ENCODE assay signal across 15 cellular contexts in the genomic region with DNA sequence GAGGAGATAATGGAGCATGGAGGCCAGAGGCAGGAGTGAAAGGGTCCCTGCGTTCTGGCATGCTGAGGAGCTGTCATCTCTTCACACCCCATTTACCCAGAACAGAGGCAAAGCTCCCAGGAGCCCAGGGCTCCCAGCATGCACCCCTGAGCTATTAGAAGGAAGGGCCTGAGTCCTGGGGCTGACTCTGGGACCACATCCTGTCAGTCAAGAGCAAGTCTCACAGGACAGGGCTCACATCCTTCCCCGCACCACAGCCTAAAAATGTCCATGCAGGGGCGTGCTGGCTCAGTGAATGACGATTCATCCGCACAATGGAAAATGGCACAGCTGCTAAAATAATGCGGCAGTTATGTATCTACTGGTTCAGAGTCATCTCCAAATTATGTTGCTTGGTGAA. TPM values are rescaled to one million over a fixed set of nuclear protein-coding genes. Genes with fewer than 3 reads are reported as not detected.
A peak's percentile ranks its signal among the peaks of the same experiment; 100 is the strongest.
DNase-seq lines count a peak whose midpoint lies in the region; ATAC-seq and TF ChIP-seq lines count a peak whose summit lies in the region.
"Had no signal": no experiment of that assay in that cellular context is flagged by ENCODE, and none has a peak within 500 bp of the region (broad histone marks: within the 10 kb centered on the region; RNA-seq: fewer than 3 reads in every experiment).

No MANE protein-coding gene starts in this region.

- intact Hi-C loops in IMR-90 (cut with micrococcal nuclease): no loop called here
- intact Hi-C loops in ascending aorta (cut with DNase I): no loop called here
- intact Hi-C loops in posterior vena cava (cut with DNase I): no loop called here

- no peak overlapping the region for H3K18ac ChIP-seq in IMR-90 (ENCODE audit: low read depth, low read length)

- no peak overlapping the region for H3K23ac ChIP-seq in IMR-90 (ENCODE audit: low read depth, low read length)

- TF ChIP-seq CTCF in IMR-90 (conservative IDR thresholded peaks at IDR 0.05; ENCODE audit: low read depth, low read length) (no peak), endodermal cell (conservative IDR thresholded peaks at IDR 0.05) (no peak), ascending aorta (IDR thresholded peaks at IDR 0.05) (no peak)

- no peak overlapping the region for H4K5ac ChIP-seq in IMR-90 (ENCODE audit: low read depth, low read length)

- H3K4ac ChIP-seq in IMR-90 (ENCODE audit: low read depth, low read length): no peak overlapping the region

- no peaks in the 10 kb centered on the region for H3K36me3 Mint-ChIP-seq in endodermal cell (ENCODE audit: low read depth)
- H3K36me3 Mint-ChIP-seq: natural killer cell treated with Interleukin-12 subunit alpha and Interleukin-12 subunit beta and Interleukin-15 and Interleukin-18, amount 100 ng/mL, for 72 hours had no signal

- no peaks in the 10 kb centered on the region for H3K9me3 Mint-ChIP-seq in endodermal cell
- H3K9me3 Mint-ChIP-seq: natural killer cell treated with Interleukin-12 subunit alpha and Interleukin-12 subunit beta and Interleukin-15 and Interleukin-18, amount 100 ng/mL, for 72 hours had no signal

- H3K36me3 ChIP-seq in IMR-90 (ENCODE audit: control insufficient read depth, insufficient read depth, low read length) (no peaks in the 10 kb centered on the region), endodermal cell (ENCODE audit: control insufficient read depth, insufficient read depth, low read length) (no peaks in the 10 kb centered on the region), ascending aorta (no peaks in the 10 kb centered on the region)

- H3K27me3 ChIP-seq in IMR-90 (ENCODE audit: control insufficient read depth, insufficient read depth, low read length): no peaks in the 10 kb centered on the region
- no peaks in the 10 kb centered on the region for H3K27me3 ChIP-seq in endodermal cell (ENCODE audit: control insufficient read depth, insufficient read depth, low read length, poor library complexity, severe bottlenecking)
- H3K27me3 ChIP-seq in ascending aorta: no peaks in the 10 kb centered on the region

- H3K9ac ChIP-seq in IMR-90 (ENCODE audit: low read depth, low read length) (no peak overlapping the region), endodermal cell (ENCODE audit: extremely low read depth, low read length, poor library complexity, severe bottlenecking) (no peak overlapping the region)
- H3K9ac ChIP-seq: SK-N-SH had no signal

- peak overlapping the region; percentile 56 for H2AFZ ChIP-seq in IMR-90 (replicated peaks; ENCODE audit: low read length, poor library complexity)

- H2BK120ac ChIP-seq in IMR-90 (ENCODE audit: low read depth, low read length): no peak overlapping the region

- CTCF ChIA-PET in IMR-90 (lab: Yijun Ruan, JAX): no interaction called here

- H2BK5ac ChIP-seq in IMR-90 (ENCODE audit: low read depth, low read length, poor library complexity, severe bottlenecking): no peak overlapping the region

- TF ChIP-seq POLR2A in IMR-90 (IDR thresholded peaks at IDR 0.05; ENCODE audit: low read depth, low read length): no peak

- no peak overlapping the region for H2AK5ac ChIP-seq in IMR-90 (ENCODE audit: low read depth, low read length)

- no peak overlapping the region for H3K27ac Mint-ChIP-seq in endodermal cell
- H3K27ac Mint-ChIP-seq: natural killer cell treated with Interleukin-12 subunit alpha and Interleukin-12 subunit beta and Interleukin-15 and Interleukin-18, amount 100 ng/mL, for 72 hours had no signal

- in situ Hi-C loops in IMR-90 (cut with MboI; ENCODE audit: low sequenced_read_pairs): no loop called here

- peaks cover 11% of the 10 kb centered on the region for H3K4me1 Mint-ChIP-seq in endodermal cell

- no TSS peak for BruUV-seq in IMR-90 (replicated peaks; lab: Mats Ljungman, UMichigan)

- 71% methylated on average over 1 of the region's 6 CpGs; no CpG with 5 or more reads in 1 of the 2 experiments for WGBS in IMR-90 (ENCODE audit: extremely low coverage in 2 of 2, insufficient read length in 1 of 2), 2 experiments
- WGBS in endodermal cell (ENCODE audit: insufficient coverage in 1 of 2, insufficient read length in 1 of 2), 2 experiments: 86 to 90% methylated on average over 5 to 6 of the region's 6 CpGs

- H3K4me1 ChIP-seq in IMR-90 (ENCODE audit: control insufficient read depth, insufficient read depth, low read length) (peaks cover 9% of the 10 kb centered on the region), endodermal cell (ENCODE audit: control insufficient read depth, insufficient read depth, low read length) (peaks cover 10% of the 10 kb centered on the region), ascending aorta (no peaks in the 10 kb centered on the region)

- no peak overlapping the region for H3K14ac ChIP-seq in IMR-90 (replicated peaks; ENCODE audit: low read depth, low read length)

- H3K56ac ChIP-seq in IMR-90 (ENCODE audit: extremely low read depth, insufficient read depth, low read length): no peak overlapping the region

- H3K27ac ChIP-seq in IMR-90 (ENCODE audit: insufficient read depth, low read length) (no peak overlapping the region), endodermal cell (ENCODE audit: low read depth, low read length) (peak overlapping the region; percentile 64), ascending aorta (no peak overlapping the region)
- H3K27ac ChIP-seq: skin epidermis, VCaP had no signal

- H2AK9ac ChIP-seq in IMR-90 (replicated peaks; ENCODE audit: low read depth, low read length, poor library complexity): no peak overlapping the region

- ATAC-seq in IMR-90 (ENCODE audit: low read depth): no peak
- ATAC-seq in SK-N-SH treated with all-trans-retinoic acid at 6 μM for 48 hours: no peak
- ATAC-seq: left lobe of liver; natural killer cell treated with Interleukin-12 subunit alpha and Interleukin-12 subunit beta and Interleukin-15 and Interleukin-18, amount 100 ng/mL, for 72 hours had no signal

- H3K4me3 Mint-ChIP-seq in endodermal cell: no peak overlapping the region
- H3K4me3 Mint-ChIP-seq: natural killer cell treated with Interleukin-12 subunit alpha and Interleukin-12 subunit beta and Interleukin-15 and Interleukin-18, amount 100 ng/mL, for 72 hours had no signal

- no peak overlapping the region for H3K4me2 ChIP-seq in IMR-90 (ENCODE audit: low read depth, low read length)
- H3K4me2 ChIP-seq: SK-N-SH had no signal

- H3K79me1 ChIP-seq in IMR-90 (ENCODE audit: low read depth in 1 of 2, low read length in 2 of 2): peaks cover 0 to 2% of the 10 kb centered on the region in 2 experiments; a peak in 1 of 4 replicates

- peak overlapping the region; percentile 12; the same call in 1 of the 2 replicates for H4K91ac ChIP-seq in IMR-90 (ENCODE audit: insufficient read depth, low read depth, low read length)

- dilution Hi-C loops in IMR-90 (cut with HindIII; ENCODE audit: low sequenced_read_pairs, unreplicated experiment): no loop called here

- H4K8ac ChIP-seq in IMR-90 (ENCODE audit: low read depth in 2 of 2, low read length in 2 of 2): no peak overlapping the region

- H3K4me3 ChIP-seq in IMR-90 (ENCODE audit: insufficient read depth, low read depth, low read length) (no peak overlapping the region), endodermal cell (ENCODE audit: low read length) (no peak overlapping the region), ascending aorta (no peak overlapping the region)
- H3K4me3 ChIP-seq: skin epidermis had no signal

- H3K9me3 ChIP-seq in IMR-90 (ENCODE audit: control insufficient read depth, insufficient read depth, low read length): no peaks in the 10 kb centered on the region
- H3K9me3 ChIP-seq in endodermal cell (ENCODE audit: control insufficient read depth, low read length): no peaks in the 10 kb centered on the region
- no peaks in the 10 kb centered on the region for H3K9me3 ChIP-seq in ascending aorta
- H3K9me3 ChIP-seq: SK-N-SH had no signal

- H3K27me3 Mint-ChIP-seq in endodermal cell (ENCODE audit: insufficient read depth): peaks cover 6% of the 10 kb centered on the region

- H3K9me1 ChIP-seq in IMR-90 (ENCODE audit: insufficient read depth, low read length): peaks cover 12% of the 10 kb centered on the region

- H2BK20ac ChIP-seq in IMR-90 (ENCODE audit: low read depth, low read length): no peak overlapping the region

- no peak overlapping the region for H2BK15ac ChIP-seq in IMR-90 (ENCODE audit: low read depth, low read length)

- no peaks in the 10 kb centered on the region for H4K20me1 ChIP-seq in IMR-90 (ENCODE audit: insufficient read depth, low read length)

- POLR2A ChIA-PET in IMR-90 (lab: Charles Lee; ENCODE audit: unreplicated experiment): no interaction called here

- TF ChIP-seq RAD21 in IMR-90 (IDR thresholded peaks at IDR 0.05; ENCODE audit: low read length): no peak

- peak; percentile 28 for DNase-seq in NK-92 treated with Interleukin-12 subunit alpha and Interleukin-12 subunit beta, amount 100 ng/mL, for 24 hours (lab: John Stamatoyannopoulos, UW)
- no peak for DNase-seq in NK-92 (lab: John Stamatoyannopoulos, UW; ENCODE audit: unreplicated experiment)
- peak; percentile 36 for DNase-seq in IMR-90
- peak; percentile 77 for DNase-seq in endodermal cell
- DNase-seq in stromal cell of bone marrow (ENCODE audit: low read depth): peak; percentile 61
- no peak for DNase-seq in ascending aorta (ENCODE audit: low spot score in 2 of 2)
- no peak for DNase-seq in posterior vena cava (ENCODE audit: low spot score)
- DNase-seq: activated naive CD4-positive, alpha-beta T cell treated with Interleukin-2 at 50 U/mL for 16 hours; hippocampal formation; SK-N-SH had no signal

TF ChIP-seq in IMR-90, 13 proteins besides CTCF, POLR2A, EP300 and RAD21 (continues in another document):
- no peak for TF ChIP-seq RFX5 (IDR thresholded peaks at IDR 0.05; ENCODE audit: low read depth, low read length)
- TF ChIP-seq MXI1 (IDR thresholded peaks at IDR 0.05; ENCODE audit: borderline replicate concordance, low read depth, low read length): no peak

RNA-seq across cellular contexts. Expression of gene CAMK2A, which starts 31.4 kb away (rescaled TPM):
- under 0.01 and 0.18 TPM in 2 replicates for total RNA-seq in IMR-90 (2012; rRNA removed)
- 0.17 and 0.19 TPM in 2 replicates for polyA plus RNA-seq in IMR-90 (2012; rRNA removed)
- polyA plus RNA-seq in IMR-90 (2012; cell fraction: cytosol; rRNA removed): 0.11 and 0.24 TPM in 2 replicates
- polyA plus RNA-seq in IMR-90 (2012; cell fraction: nucleus; rRNA removed; ENCODE audit: low replicate concordance): 1.5 and 2.4 TPM in 2 replicates
- total RNA-seq in endodermal cell: under 1 TPM; 0.31 to 0.49 TPM
- 1.6 TPM for polyA plus RNA-seq in endodermal cell (2013, experiment 1 of 2)
- polyA plus RNA-seq in endodermal cell (2013, experiment 2 of 2): 1.6 TPM
- total RNA-seq in ascending aorta: not detected
- under 1 TPM; 0.23 to 0.29 TPM for total RNA-seq in posterior vena cava
- total RNA-seq: left lobe of liver; natural killer cell treated with Interleukin-12 subunit alpha and Interleukin-12 subunit beta and Interleukin-15 and Interleukin-18, amount 100 ng/mL, for 72 hours had no signal

RNA-seq across cellular contexts. Expression of gene ARSI, which starts 44.6 kb away (rescaled TPM):
- total RNA-seq in IMR-90 (2012; rRNA removed) (15.0 and 15.2 TPM in 2 replicates), endodermal cell (1 to 10 TPM; 2.4 to 2.7 TPM), ascending aorta (not detected), posterior vena cava (1 to 10 TPM; 1.3 to 1.9 TPM)
- 14.8 and 15.5 TPM in 2 replicates for polyA plus RNA-seq in IMR-90 (2012; rRNA removed)
- polyA plus RNA-seq in IMR-90 (2012; cell fraction: cytosol; rRNA removed): 10.1 and 22.7 TPM in 2 replicates
- polyA plus RNA-seq in IMR-90 (2012; cell fraction: nucleus; rRNA removed; ENCODE audit: low replicate concordance): 3.4 and 9.5 TPM in 2 replicates
- polyA plus RNA-seq in endodermal cell (2013, experiment 1 of 2): 3.2 TPM
- 3.6 TPM for polyA plus RNA-seq in endodermal cell (2013, experiment 2 of 2)
- total RNA-seq: natural killer cell treated with Interleukin-12 subunit alpha and Interleukin-12 subunit beta and Interleukin-15 and Interleukin-18, amount 100 ng/mL, for 72 hours had no signal

Comparison
In these comparisons a context has a peak if more than half of its experiments do, and no peak if none do; other contexts are left out.
1. DNase-seq: peak in NK-92 treated with Interleukin-12 subunit alpha and Interleukin-12 subunit beta, amount 100 ng/mL, for 24 hours (single experiment), IMR-90 (single experiment), endodermal cell (single experiment) and stromal cell of bone marrow (single experiment); none in NK-92 (single experiment), ascending aorta (0 of 2) and posterior vena cava (single experiment).